ENCODE assay signal across 17 cellular contexts in genomic region chrX:22177950-22178349, GRCh38.
DNase-seq lines count a peak whose midpoint lies in the region; ATAC-seq and TF ChIP-seq lines count a peak whose summit lies in the region.
"Had no signal": no experiment of that assay in that cellular context is flagged by ENCODE, and none has a peak within 500 bp of the region (broad histone marks: within the 10 kb centered on the region; RNA-seq: fewer than 3 reads in every experiment).

No MANE protein-coding gene starts in this region.

- ATAC-seq in CD8-positive, alpha-beta T cell = no peak
- ATAC-seq: GM23338 had no signal

- no peak overlapping the region for H3K56ac ChIP-seq in H9 (ENCODE audit: insufficient read length, low read depth, low read length)

- H3K27me3 Mint-ChIP-seq in H9 (ENCODE audit: low read depth) (no peaks in the 10 kb centered on the region), mesothelial cell of epicardium (ENCODE audit: low read depth) (no peaks in the 10 kb centered on the region), chondrocyte (ENCODE audit: low read depth) (no peaks in the 10 kb centered on the region)
- no peaks in the 10 kb centered on the region for H3K27me3 Mint-ChIP-seq in CD8-positive, alpha-beta T cell (ENCODE audit: low read depth)
- H3K27me3 Mint-ChIP-seq: B cell; CD4-positive, alpha-beta T cell had no signal

- no peaks in the 10 kb centered on the region for H3K27me3 ChIP-seq in cardiac muscle cell
- no peaks in the 10 kb centered on the region for H3K27me3 ChIP-seq in left ventricle myocardium inferior (ENCODE audit: low read depth)
- no peaks in the 10 kb centered on the region for H3K27me3 ChIP-seq in H9 (ENCODE audit: insufficient read depth, low read length)
- no peaks in the 10 kb centered on the region for H3K27me3 ChIP-seq in CD8-positive, alpha-beta T cell (ENCODE audit: insufficient read depth, low read length)

- H3K27ac Mint-ChIP-seq in H9 = no peak overlapping the region
- H3K27ac Mint-ChIP-seq in mesothelial cell of epicardium = peak overlapping the region; percentile 67
- no peak overlapping the region for H3K27ac Mint-ChIP-seq in CD8-positive, alpha-beta T cell
- no peak overlapping the region for H3K27ac Mint-ChIP-seq in chondrocyte (ENCODE audit: unreplicated experiment)
- H3K27ac Mint-ChIP-seq: B cell; CD4-positive, alpha-beta T cell; GM23338 had no signal

- H3K4me3 ChIP-seq in cardiac muscle cell (no peak overlapping the region), left ventricle myocardium inferior (no peak overlapping the region)
- no peak overlapping the region for H3K4me3 ChIP-seq in CD8-positive, alpha-beta T cell (ENCODE audit: low read depth, low read length)
- H3K4me3 ChIP-seq: GM23338 had no signal

- H3K9me3 Mint-ChIP-seq in H9 (peaks cover 3 to 26% of the 10 kb centered on the region in 2 experiments; a peak in 4 of 5 replicates), mesothelial cell of epicardium (peaks cover 28% of the 10 kb centered on the region), chondrocyte (ENCODE audit: low read depth) (peaks cover 18% of the 10 kb centered on the region)
- H3K9me3 Mint-ChIP-seq in CD8-positive, alpha-beta T cell = no peaks in the 10 kb centered on the region
- H3K9me3 Mint-ChIP-seq: GM23338 had no signal

- no peak overlapping the region for H2AK5ac ChIP-seq in H9 (ENCODE audit: insufficient read length, low read length)

- H2BK15ac ChIP-seq in H9 (ENCODE audit: low read depth, low read length) = no peak overlapping the region

- CTCF ChIA-PET in CD8-positive, alpha-beta T cell (lab: Charles Lee) = no interaction called here

- H3K4me2 ChIP-seq in H9 (ENCODE audit: insufficient read depth, insufficient read length, low read length) = no peak overlapping the region
- H3K4me2 ChIP-seq: GM23338 had no signal

- no peak overlapping the region for H3K23ac ChIP-seq in H9 (ENCODE audit: insufficient read length, low read depth, low read length)

- intact Hi-C loops in left ventricle myocardium inferior (cut with micrococcal nuclease) = no loop called here
- intact Hi-C loops in CD8-positive, alpha-beta T cell (cut with DNase I, micrococcal nuclease) = no loop called here

- no peak overlapping the region for H2BK20ac ChIP-seq in H9 (ENCODE audit: low read depth, low read length, poor library complexity, severe bottlenecking)

- H3K4ac ChIP-seq in H9 (ENCODE audit: low read depth, low read length) = no peak overlapping the region

- H3K14ac ChIP-seq in H9 (ENCODE audit: insufficient read depth, low read length) = no peak overlapping the region

- no peak overlapping the region for H2BK5ac ChIP-seq in H9 (ENCODE audit: insufficient read length, low read length)

- no peak overlapping the region for H4K8ac ChIP-seq in H9 (replicated peaks; ENCODE audit: insufficient read length, low read depth, low read length)

- no peaks in the 10 kb centered on the region for H3K23me2 ChIP-seq in H9 (ENCODE audit: insufficient read length, low read depth, low read length, poor library complexity, severe bottlenecking)

- no peaks in the 10 kb centered on the region for H3K9me3 ChIP-seq in cardiac muscle cell (ENCODE audit: low read depth)
- H3K9me3 ChIP-seq in left ventricle myocardium inferior (replicated peaks) = peaks cover 11% of the 10 kb centered on the region
- peaks cover 4% of the 10 kb centered on the region for H3K9me3 ChIP-seq in H9 (ENCODE audit: control insufficient read depth, low read depth, low read length)
- H3K9me3 ChIP-seq in CD8-positive, alpha-beta T cell (ENCODE audit: low read length) = no peaks in the 10 kb centered on the region

- no peak overlapping the region for H4K91ac ChIP-seq in H9 (ENCODE audit: insufficient read length, low read depth, low read length)

- H3T11ph ChIP-seq in H9 (ENCODE audit: low read length) = no peak overlapping the region

- H3K36me3 ChIP-seq in cardiac muscle cell (no peaks in the 10 kb centered on the region), left ventricle myocardium inferior (no peaks in the 10 kb centered on the region)
- no peaks in the 10 kb centered on the region for H3K36me3 ChIP-seq in CD8-positive, alpha-beta T cell (ENCODE audit: insufficient read depth, low read length)

- DNase-seq in cardiac muscle cell (ENCODE audit: low read depth in 1 of 2, low spot score in 1 of 2) (no peak), left ventricle myocardium inferior (no peak), H9 (no peak), mesothelial cell of epicardium (ENCODE audit: low spot score in 2 of 2, unreplicated experiment in 2 of 2) (no peak), SK-N-DZ (ENCODE audit: low spot score) (no peak), chondrocyte (ENCODE audit: low spot score) (no peak)
- DNase-seq in activated CD4-positive, alpha-beta T cell treated with anti-CD3 and anti-CD28 coated beads for 48 hours = no peak
- no peak for DNase-seq in CD8-positive, alpha-beta T cell
- DNase-seq: CD4-positive, alpha-beta T cell; DMS79 treated with DMSO at 0.1 percent for 48 hours; GF-D8; H7; KG1 had no signal

- no peaks in the 10 kb centered on the region; a peak in 1 of 7 replicates for H3K36me3 Mint-ChIP-seq in H9 (ENCODE audit: insufficient read depth in 1 of 3, low read depth in 3 of 3)
- peaks cover 11% of the 10 kb centered on the region for H3K36me3 Mint-ChIP-seq in mesothelial cell of epicardium
- H3K36me3 Mint-ChIP-seq in CD8-positive, alpha-beta T cell = no peaks in the 10 kb centered on the region
- peaks cover 4% of the 10 kb centered on the region for H3K36me3 Mint-ChIP-seq in chondrocyte (ENCODE audit: low read depth)

- H2BK120ac ChIP-seq in H9 (ENCODE audit: low read depth, low read length, poor library complexity, severe bottlenecking) = no peak overlapping the region

- H3K4me1 ChIP-seq in cardiac muscle cell (ENCODE audit: low read depth) (peaks cover 10% of the 10 kb centered on the region), left ventricle myocardium inferior (no peaks in the 10 kb centered on the region), H9 (ENCODE audit: insufficient read depth, low read length) (no peaks in the 10 kb centered on the region)
- H3K4me1 ChIP-seq in CD8-positive, alpha-beta T cell (ENCODE audit: insufficient read depth, low read length) = no peaks in the 10 kb centered on the region

- POLR2A ChIA-PET in CD8-positive, alpha-beta T cell (lab: Charles Lee) = no interaction called here

- H4K20me1 ChIP-seq in H9 (ENCODE audit: control insufficient read depth, insufficient read depth, insufficient read length) = no peaks in the 10 kb centered on the region

- H3K79me2 ChIP-seq in H9 (ENCODE audit: insufficient read depth, low read length) = no peaks in the 10 kb centered on the region

- no CpG with 5 or more reads among the region's 5 CpGs for WGBS in H9 (ENCODE audit: extremely low coverage, insufficient read length, low lambda C conversion rate)

- no peak overlapping the region for H4K5ac ChIP-seq in H9 (ENCODE audit: insufficient read length, low read depth, low read length)

- peak overlapping the region; percentile 55 for H3K27ac ChIP-seq in cardiac muscle cell
- H3K27ac ChIP-seq in left ventricle myocardium inferior (replicated peaks) = no peak overlapping the region
- H3K27ac ChIP-seq in H9 (ENCODE audit: insufficient read length, low read depth, low read length) = no peak overlapping the region
- no peak overlapping the region for H3K27ac ChIP-seq in CD8-positive, alpha-beta T cell (ENCODE audit: low read depth, low read length)
- H3K27ac ChIP-seq: 22Rv1, C4-2B had no signal

- peak overlapping the region; percentile 56 for H2AFZ ChIP-seq in H9 (ENCODE audit: low read length)
- H2AFZ ChIP-seq: GM23338 had no signal

- H3K4me1 Mint-ChIP-seq in H9 (no peaks in the 10 kb centered on the region), mesothelial cell of epicardium (peaks cover 11% of the 10 kb centered on the region), chondrocyte (ENCODE audit: low read depth) (no peaks in the 10 kb centered on the region)
- peaks cover 4% of the 10 kb centered on the region for H3K4me1 Mint-ChIP-seq in CD8-positive, alpha-beta T cell (ENCODE audit: low read depth)
- H3K4me1 Mint-ChIP-seq: B cell, GM23338 had no signal

- no peak overlapping the region for H2BK12ac ChIP-seq in H9 (ENCODE audit: insufficient read length, low read depth, low read length)

- no peaks in the 10 kb centered on the region for H3K79me1 ChIP-seq in H9 (ENCODE audit: insufficient read depth, low read depth, low read length, poor library complexity, severe bottlenecking)

- H3K9ac ChIP-seq in H9 (ENCODE audit: extremely low read depth, insufficient read length, low read length) = no peak overlapping the region

- H3K18ac ChIP-seq in H9 (ENCODE audit: insufficient read length, low read depth, low read length) = no peak overlapping the region

- H3K4me3 Mint-ChIP-seq in H9 (no peak overlapping the region), mesothelial cell of epicardium (no peak overlapping the region), chondrocyte (ENCODE audit: unreplicated experiment) (no peak overlapping the region)
- no peak overlapping the region for H3K4me3 Mint-ChIP-seq in CD8-positive, alpha-beta T cell
- H3K4me3 Mint-ChIP-seq: B cell; CD4-positive, alpha-beta T cell; GM23338 had no signal

- TF ChIP-seq CTCF in cardiac muscle cell (IDR thresholded peaks at IDR 0.05; ENCODE audit: low read depth, low read length) (no peak), left ventricle myocardium inferior (IDR thresholded peaks at IDR 0.05; ENCODE audit: borderline replicate concordance) (no peak), H9 (conservative IDR thresholded peaks at IDR 0.05) (no peak), mesothelial cell of epicardium (IDR thresholded peaks at IDR 0.05; ENCODE audit: unreplicated experiment) (no peak), chondrocyte (IDR thresholded peaks at IDR 0.05) (no peak)
- no peak for TF ChIP-seq CTCF in CD8-positive, alpha-beta T cell (IDR thresholded peaks at IDR 0.05)
